Comparison of ENCODE assay signal across 8 cellular contexts in the genomic region with DNA sequence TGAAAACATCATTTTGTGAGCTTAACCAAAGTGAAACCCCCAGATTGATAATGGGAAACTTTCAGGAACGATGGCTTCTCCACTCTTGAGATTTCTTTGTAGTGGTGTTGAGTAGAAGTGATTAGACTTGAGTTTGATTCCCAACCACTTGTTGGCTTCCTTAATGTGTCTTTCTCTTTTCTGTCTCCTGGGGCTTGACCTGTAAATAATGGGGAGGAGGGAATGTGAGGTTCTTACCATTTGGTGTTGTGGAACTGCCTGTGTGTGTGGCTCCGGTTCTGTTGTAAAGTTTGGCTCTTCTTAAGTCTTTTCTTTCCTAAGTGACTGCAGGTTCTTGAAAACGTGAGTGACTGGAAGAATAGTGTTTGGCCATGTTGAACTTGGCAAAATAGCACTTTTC. TPM values are rescaled to one million over a fixed set of nuclear protein-coding genes. Genes with fewer than 3 reads are reported as not detected.
DNase-seq lines count a peak whose midpoint lies in the region; ATAC-seq, FAIRE-seq and TF ChIP-seq lines count a peak whose summit lies in the region.

No MANE protein-coding gene starts in this region.

- H3K9me3 ChIP-seq in Peyer's patch (no peaks in the 10 kb centered on the region), endothelial cell of umbilical vein (replicated peaks; ENCODE audit: control insufficient read depth, insufficient read depth, low read length) (no peaks in the 10 kb centered on the region), psoas muscle (no peaks in the 10 kb centered on the region), thyroid gland (no peaks in the 10 kb centered on the region)

- no TSS peak for BruUV-seq in endothelial cell of umbilical vein (replicated peaks; lab: Mats Ljungman, UMichigan)

- TF ChIP-seq CTCF in Peyer's patch (IDR thresholded peaks at IDR 0.05) (no peak), endothelial cell of umbilical vein (IDR thresholded peaks at IDR 0.05; ENCODE audit: extremely low read depth in 1 of 2, insufficient read depth in 1 of 2, low read depth in 1 of 2, low read length in 2 of 2) (no peak), psoas muscle (IDR thresholded peaks at IDR 0.05) (no peak), thyroid gland (IDR thresholded peaks at IDR 0.05) (no peak)

- peak overlapping the region; percentile 100 for H3K4me3 ChIP-seq in GM08714 (ENCODE audit: low read length)
- peak overlapping the region in 3 of 4 donors; percentile 67 to 94 (median 74) for H3K4me3 ChIP-seq in Peyer's patch
- peak overlapping the region; percentile 20 to 97 (median 82) for H3K4me3 ChIP-seq in endothelial cell of umbilical vein (replicated peaks in 1 of 3; ENCODE audit: insufficient read depth in 1 of 3, low read depth in 1 of 3, low read length in 3 of 3)
- peak overlapping the region; percentile 93 for H3K4me3 ChIP-seq in psoas muscle
- no peak overlapping the region for H3K4me3 ChIP-seq in thyroid gland (replicated peaks in 1 of 3)

- no peak for ATAC-seq in psoas muscle

- dilution Hi-C loops in endothelial cell of umbilical vein (cut with MboI; ENCODE audit: extremely low pct_ligation_motif_present, low sequenced_read_pairs) = no loop called here

- no peak for TF ChIP-seq POLR2A in Peyer's patch (IDR thresholded peaks at IDR 0.05)
- no peak for TF ChIP-seq POLR2A in endothelial cell of umbilical vein (IDR thresholded peaks at IDR 0.05; ENCODE audit: low read depth, low read length)
- TF ChIP-seq POLR2A in thyroid gland (IDR thresholded peaks at IDR 0.05) = no peak

- H3K9me1 ChIP-seq in endothelial cell of umbilical vein (replicated peaks; ENCODE audit: control insufficient read depth, extremely low read depth, insufficient read depth, low read length) = no peaks in the 10 kb centered on the region

- H3K79me2 ChIP-seq in endothelial cell of umbilical vein (ENCODE audit: control insufficient read depth, insufficient read depth, low read length) = peaks cover 70% of the 10 kb centered on the region

- H3K36me3 ChIP-seq in Peyer's patch (peaks cover 0 to 49% (median 0%) of the 10 kb centered on the region in 3 donors), endothelial cell of umbilical vein (ENCODE audit: control insufficient read depth in 2 of 2, extremely low read depth in 1 of 2, insufficient read depth in 2 of 2, low read length in 2 of 2) (peaks cover 4 to 17% of the 10 kb centered on the region in 2 experiments), psoas muscle (ENCODE audit: insufficient read depth in 1 of 2, low read depth in 1 of 2) (peaks cover 5 to 63% of the 10 kb centered on the region in 2 donors), thyroid gland (peaks cover 12 to 25% of the 10 kb centered on the region in 2 donors)

- H3K27me3 ChIP-seq in Peyer's patch (no peaks in the 10 kb centered on the region), endothelial cell of umbilical vein (ENCODE audit: control insufficient read depth in 2 of 2, insufficient read depth in 2 of 2, low read length in 2 of 2) (no peaks in the 10 kb centered on the region), psoas muscle (ENCODE audit: insufficient read depth in 3 of 3, low read length in 2 of 3) (no peaks in the 10 kb centered on the region), thyroid gland (no peaks in the 10 kb centered on the region)

- H3K4me1 ChIP-seq in Peyer's patch (peaks cover 0 to 47% (median 12%) of the 10 kb centered on the region in 4 donors), endothelial cell of umbilical vein (ENCODE audit: control insufficient read depth, extremely low read depth, insufficient read depth, low read length) (peaks cover 41% of the 10 kb centered on the region), psoas muscle (peaks cover 45% of the 10 kb centered on the region), thyroid gland (peaks cover 43 to 44% of the 10 kb centered on the region in 2 donors)

- peak overlapping the region; percentile 71 for H3K4me2 ChIP-seq in endothelial cell of umbilical vein (ENCODE audit: insufficient read depth, low read length)

- intact Hi-C loops in endothelial cell of umbilical vein (cut with micrococcal nuclease) = loop anchor here (10.0 kb wide), 2 partner anchors 369 to 789 kb away; no protein-coding TSS in a partner anchor
- intact Hi-C loops in psoas muscle (cut with DNase I) = no loop called here
- intact Hi-C loops in thyroid gland (cut with DNase I) = loop anchor here (5.0 to 10.0 kb wide), 2 partner anchors 151 to 854 kb away; a partner anchor contains a TSS

- H3K27ac ChIP-seq in Peyer's patch (peak overlapping the region in 1 of 4 donors; percentile 39), endothelial cell of umbilical vein (ENCODE audit: insufficient read depth, low read depth, low read length) (peak overlapping the region; percentile 39), psoas muscle (peak overlapping the region; percentile 99), thyroid gland (peak overlapping the region in 1 of 3 donors; percentile 96)

- POLR2A ChIA-PET in endothelial cell of umbilical vein (lab: Charles Lee) = no interaction called here

- DNase-seq in Peyer's patch (no peak), endothelial cell of umbilical vein (ENCODE audit: low read depth, low spot score) (peak; percentile 32), psoas muscle (no peak), CD1c-positive myeloid dendritic cell (ENCODE audit: extremely low spot score) (no peak), thyroid gland (no peak), NCI-H526 (lab: John Stamatoyannopoulos, UW) (no peak), DMS 273 treated with DMSO at 0.1 percent for 48 hours (lab: John Stamatoyannopoulos, UW) (no peak)

- H3K9ac ChIP-seq in endothelial cell of umbilical vein (replicated peaks; ENCODE audit: extremely low read depth, insufficient read depth, low read length) = peak overlapping the region; percentile 95

- WGBS in psoas muscle, 3 donors = 16 to 21% (median 19%) methylated on average over 3 of the region's 3 CpGs
- WGBS in thyroid gland, 2 donors = 7 to 21% methylated on average over 3 of the region's 3 CpGs

- no peak overlapping the region for H2AFZ ChIP-seq in endothelial cell of umbilical vein (ENCODE audit: low read depth, low read length)

- CTCF ChIA-PET in endothelial cell of umbilical vein (lab: Charles Lee) = interaction anchor here (0.9 to 13.8 kb wide), 7 partner anchors 40 to 845 kb away, joined by 3 to 224 read pairs (median 6); no protein-coding TSS in a partner anchor

- H4K20me1 ChIP-seq in endothelial cell of umbilical vein (replicated peaks; ENCODE audit: control insufficient read depth, extremely low read depth, insufficient read depth, low read length) = peaks cover 9% of the 10 kb centered on the region

- no peak for FAIRE-seq in endothelial cell of umbilical vein (lab: Jason Lieb, UNC)

TF ChIP-seq in endothelial cell of umbilical vein, 7 proteins besides CTCF, POLR2A, EP300 and RAD21:
- TF ChIP-seq GATA2 (IDR thresholded peaks at IDR 0.05; ENCODE audit: insufficient read depth, insufficient read length, low read depth, low read length) (no peak), MYC (IDR thresholded peaks at IDR 0.05; ENCODE audit: low read depth, low read length) (no peak), JUN (IDR thresholded peaks at IDR 0.05; ENCODE audit: borderline replicate concordance, insufficient read depth, insufficient read length, low read depth) (no peak), POLR2AphosphoS5 (IDR thresholded peaks at IDR 0.05; ENCODE audit: insufficient read depth, low read depth, low read length) (no peak), FOS (IDR thresholded peaks at IDR 0.05; ENCODE audit: borderline replicate concordance, insufficient read depth, low read length) (no peak), EZH2 (IDR thresholded peaks at IDR 0.05; ENCODE audit: borderline replicate concordance, low read depth, low read length, severe bottlenecking) (no peak)
- TF ChIP-seq, protein P1, sequence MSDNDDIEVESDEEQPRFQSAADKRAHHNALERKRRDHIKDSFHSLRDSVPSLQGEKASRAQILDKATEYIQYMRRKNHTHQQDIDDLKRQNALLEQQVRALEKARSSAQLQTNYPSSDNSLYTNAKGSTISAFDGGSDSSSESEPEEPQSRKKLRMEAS (IDR thresholded peaks at IDR 0.05; ENCODE audit: insufficient read depth, insufficient read length) = no peak

RNA-seq across cellular contexts. Expression of a gene that starts 2.7 kb away (rescaled TPM):
- total RNA-seq in Peyer's patch = 100 to 1,000 TPM in 1 of 4 donors, 10 to 100 TPM in 3; 45.0 to 123 (median 58.3) TPM
- 200 and 229 TPM in 2 replicates for total RNA-seq in endothelial cell of umbilical vein
- 35.3 and 46.7 TPM in 2 replicates for polyA plus RNA-seq in endothelial cell of umbilical vein
- polyA plus RNA-seq in endothelial cell of umbilical vein (2011; cell fraction: cytosol; rRNA removed) = 75.5 and 76.4 TPM in 2 replicates
- 39.2 and 51.3 TPM in 2 replicates for polyA plus RNA-seq in endothelial cell of umbilical vein (2011; cell fraction: nucleus; rRNA removed)
- 145 and 206 TPM in 2 replicates for polyA plus RNA-seq in endothelial cell of umbilical vein (2012)
- 82.8 and 83.0 TPM in 2 replicates for polyA minus RNA-seq in endothelial cell of umbilical vein
- polyA minus RNA-seq in endothelial cell of umbilical vein (2011; cell fraction: cytosol; rRNA and poly(A)+ RNA removed) = 60.4 TPM
- 38.6 and 45.7 TPM in 2 replicates for polyA minus RNA-seq in endothelial cell of umbilical vein (2011; cell fraction: nucleus; rRNA and poly(A)+ RNA removed)
- 100 to 1,000 TPM; 238 to 444 (median 343) TPM for total RNA-seq in psoas muscle
- polyA plus RNA-seq in psoas muscle = 100 to 1,000 TPM; 175 to 394 (median 291) TPM
- 100 to 1,000 TPM; 147 to 177 (median 166) TPM for total RNA-seq in thyroid gland

Comparison
In these comparisons a context has a peak if more than half of its experiments do, and no peak if none do; other contexts are left out.
1. H3K4me3 ChIP-seq: peak in GM08714 (single experiment), Peyer's patch (3 of 4), endothelial cell of umbilical vein (3 of 3) and psoas muscle (single experiment); none in thyroid gland (0 of 3).
2. intact Hi-C loops: an anchor here in endothelial cell of umbilical vein (10.0 kb wide) and thyroid gland (5.0 to 10.0 kb wide); none called in psoas muscle.